Comparison of ENCODE assay signal across 9 cellular contexts in the genomic region with DNA sequence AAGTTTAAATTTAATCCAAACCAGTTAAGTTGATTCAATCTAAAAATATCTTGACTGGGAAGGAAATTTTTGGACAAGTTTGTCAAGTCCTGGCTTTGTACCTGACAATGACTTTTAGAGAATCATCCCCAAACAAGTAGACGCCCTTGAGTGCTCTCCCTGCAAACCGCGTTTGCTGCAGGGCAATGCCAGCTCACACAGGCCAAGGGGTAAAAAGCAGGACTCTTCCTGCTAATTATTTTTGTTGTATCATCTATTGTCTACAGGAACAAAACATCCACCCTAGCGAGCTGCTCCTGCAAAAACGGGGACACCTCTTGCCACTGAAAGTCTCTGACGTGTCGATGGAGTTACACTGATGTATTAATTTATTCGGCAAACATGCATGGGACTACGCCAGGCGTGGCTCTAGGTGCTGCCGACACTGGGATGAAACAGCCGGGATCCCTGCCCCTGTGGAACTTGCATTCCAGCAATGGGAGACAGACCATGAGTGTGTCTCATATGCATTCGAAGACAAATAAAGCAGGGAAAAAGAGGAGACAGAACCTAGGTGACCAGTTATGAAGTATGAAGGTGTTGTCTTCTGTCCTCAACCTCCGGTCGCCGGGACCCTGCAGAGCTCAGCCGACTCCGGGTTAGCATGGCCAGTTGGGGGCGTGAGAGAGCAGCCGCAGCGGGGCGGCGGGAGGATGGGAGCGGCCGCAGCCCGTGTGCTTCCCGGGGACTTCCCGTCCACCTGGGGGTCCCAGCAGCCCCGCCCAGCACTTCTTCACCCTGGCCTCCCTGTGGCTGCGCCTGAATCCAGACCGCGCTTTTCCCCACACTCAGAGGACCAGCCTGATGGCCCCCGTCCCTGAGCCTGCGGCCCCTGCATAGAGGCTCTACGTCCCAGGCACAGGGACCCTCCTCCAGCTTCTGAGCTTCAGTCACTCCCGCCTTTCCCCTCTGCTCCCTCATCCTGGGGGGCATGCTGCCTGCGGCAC. TPM values are rescaled to one million over a fixed set of nuclear protein-coding genes. Genes with fewer than 3 reads are reported as not detected.
DNase-seq lines count a peak whose midpoint lies in the region; FAIRE-seq and TF ChIP-seq lines count a peak whose summit lies in the region.
"Had no signal": no experiment of that assay in that cellular context is flagged by ENCODE, and none has a peak within 500 bp of the region (broad histone marks: within the 10 kb centered on the region; RNA-seq: fewer than 3 reads in every experiment).

No MANE protein-coding gene starts in this region.

- no peaks in the 10 kb centered on the region for H3K36me3 ChIP-seq in spleen

- no peak overlapping the region for H3K27ac ChIP-seq in spleen

- intact Hi-C loops in spleen (cut with DNase I; ENCODE audit: low total_unique reads), result no loop called here

- H3K27me3 ChIP-seq in spleen (replicated peaks in 1 of 7), result peaks cover 0 to 33% (median 12%) of the 10 kb centered on the region in 7 donors

- peaks cover 0 to 10% (median 3%) of the 10 kb centered on the region in 8 donors for H3K9me3 ChIP-seq in spleen
- H3K9me3 ChIP-seq: Caco-2 had no signal

- peak in 5 of 11 experiments; percentile 28 to 54 (median 34) for TF ChIP-seq CTCF in spleen (IDR thresholded peaks at IDR 0.05 in 8 of 11, conservative IDR thresholded peaks at IDR 0.05 in 3 of 11)

- WGBS in spleen, 5 donors, result 27 to 38% (median 36%) methylated on average over 30 to 37 of the region's 37 CpGs

- peaks cover 0 to 20% (median 10%) of the 10 kb centered on the region in 6 donors for H3K4me1 ChIP-seq in spleen
- H3K4me1 ChIP-seq: Caco-2 had no signal

- peak overlapping the region in 1 of 8 donors; percentile 28 for H3K4me3 ChIP-seq in spleen

- peak; percentile 74 for DNase-seq in activated CD8-positive, alpha-beta memory T cell treated with anti-CD3 and anti-CD28 coated beads for 24 hours
- DNase-seq in activated CD8-positive, alpha-beta memory T cell treated with anti-CD3 and anti-CD28 coated beads, Interleukin-2, amount 50 U/mL, for 4 hours, result no peak
- DNase-seq in activated CD4-positive, alpha-beta T cell treated with anti-CD3 and anti-CD28 coated beads, Interleukin-2, amount 50 U/mL, for 48 hours, result peak; percentile 61 to 63
- peak; percentile 29 for DNase-seq in foreskin melanocyte
- DNase-seq in occipital lobe (lab: John Stamatoyannopoulos, UW), result peak; percentile 26
- DNase-seq in NCI-H2196 treated with DMSO at 0.1 percent for 48 hours (lab: John Stamatoyannopoulos, UW; ENCODE audit: unreplicated experiment), result no peak
- no peak for DNase-seq in spleen
- DNase-seq in GM19239 (ENCODE audit: insufficient read length, low spot score), result no peak

- TF ChIP-seq POLR2A in spleen (IDR thresholded peaks at IDR 0.05), result no peak

- no peak for FAIRE-seq in GM19239 (lab: Jason Lieb, UNC)

RNA-seq across cellular contexts. Expression of gene ID2, which starts 11.2 kb away (rescaled TPM):
- total RNA-seq in occipital lobe (314 TPM), spleen (100 to 1,000 TPM in 4 of 7 donors, 10 to 100 TPM in 3; 80.4 to 343 (median 109) TPM)
- polyA plus RNA-seq in spleen, result 10 to 100 TPM; 42.8 to 73.9 (median 59.7) TPM

Comparison
In these comparisons a context has a peak if more than half of its experiments do, and no peak if none do; other contexts are left out.
1. DNase-seq: peak in activated CD8-positive, alpha-beta memory T cell treated with anti-CD3 and anti-CD28 coated beads for 24 hours (single experiment), activated CD4-positive, alpha-beta T cell treated with anti-CD3 and anti-CD28 coated beads, Interleukin-2, amount 50 U/mL, for 48 hours (2 of 2), foreskin melanocyte (single experiment) and occipital lobe (single experiment); none in activated CD8-positive, alpha-beta memory T cell treated with anti-CD3 and anti-CD28 coated beads, Interleukin-2, amount 50 U/mL, for 4 hours (single experiment), NCI-H2196 treated with DMSO at 0.1 percent for 48 hours (single experiment), spleen (single experiment) and GM19239 (single experiment).